In genomic region chr22:44628856-44629255, GRCh38 we compare ENCODE assay signal across 23 cellular contexts.
"Had no signal": no experiment of that assay in that cellular context is flagged by ENCODE, and none has a peak within 500 bp of the region (broad histone marks: within the 10 kb centered on the region; RNA-seq: fewer than 3 reads in every experiment).

No MANE protein-coding gene starts in this region.

- H3K9me3 ChIP-seq: breast epithelium, MG63, Peyer's patch, SJSA1 had no signal

- H3K4me1 ChIP-seq: breast epithelium, Peyer's patch, SJSA1 had no signal

- H3K27me3 Mint-ChIP-seq: activated CD8-positive, alpha-beta T cell treated with anti-CD3 and anti-CD28 coated beads for 36 hours; activated naive CD4-positive, alpha-beta T cell treated with anti-CD3 and anti-CD28 coated beads, Interleukin-2, amount 50 U/mL, for 24 hours had no signal

- H3K27ac Mint-ChIP-seq: activated CD8-positive, alpha-beta T cell treated with anti-CD3 and anti-CD28 coated beads for 36 hours; activated T-helper 1 cell treated with anti-CD3 and anti-CD28 coated beads, Interleukin-12 subunit alpha, Interleukin-12 subunit beta, Interleukin-2, Interleukin-4 antibody, amounts not matched to agents 30 ng/mL and 10 ng/mL and 1 ng/mL, durations not matched to agents 14 hours and 24 hours and 36 hours; T-helper 1 cell treated with Interleukin-12 subunit alpha and Interleukin-12 subunit beta and Interleukin-4 antibody, amounts not matched to agents 30 μg/mL and 1 μg/mL, for 36 hours had no signal

- H3K27ac ChIP-seq: breast epithelium, Peyer's patch, SJSA1 had no signal

- H3K4me3 Mint-ChIP-seq: activated CD8-positive, alpha-beta T cell treated with anti-CD3 and anti-CD28 coated beads for 36 hours; activated naive CD4-positive, alpha-beta T cell treated with anti-CD3 and anti-CD28 coated beads, Interleukin-2, amount 50 U/mL, for 24 hours; activated T-helper 1 cell treated with anti-CD3 and anti-CD28 coated beads, Interleukin-12 subunit alpha, Interleukin-12 subunit beta, Interleukin-2, Interleukin-4 antibody, amounts not matched to agents 30 ng/mL and 10 ng/mL and 1 ng/mL, durations not matched to agents 14 hours and 24 hours and 36 hours; T-helper 1 cell treated with Interleukin-12 subunit alpha and Interleukin-12 subunit beta and Interleukin-4 antibody, amounts not matched to agents 30 μg/mL and 1 μg/mL, for 36 hours had no signal

- H3K4me3 ChIP-seq: breast epithelium, MG63, Peyer's patch, SJSA1 had no signal

- H3K9me3 Mint-ChIP-seq: T-helper 1 cell treated with Interleukin-12 subunit alpha and Interleukin-12 subunit beta and Interleukin-4 antibody, amounts not matched to agents 30 μg/mL and 1 μg/mL, for 36 hours had no signal

- ATAC-seq: activated CD4-positive, CD25-positive, alpha-beta regulatory T cell treated with anti-CD3 and anti-CD28 coated beads, Interleukin-2, amount 50 U/mL, for 24 hours; activated CD8-positive, alpha-beta T cell treated with anti-CD3 and anti-CD28 coated beads for 36 hours had no signal

- DNase-seq: activated CD4-positive, alpha-beta T cell treated with anti-CD3 and anti-CD28 coated beads for 4 hours; activated CD8-positive, alpha-beta memory T cell treated with anti-CD3 and anti-CD28 coated beads, Interleukin-2, amount 50 U/mL, for 4 hours; activated CD8-positive, alpha-beta T cell treated with anti-CD3 and anti-CD28 coated beads for 36 hours; activated effector memory CD4-positive, alpha-beta T cell treated with Interleukin-2 at 50 U/mL for 16 hours; activated naive CD4-positive, alpha-beta T cell; caudate nucleus; MG63; MV-4-11; NCI-H1092 treated with DMSO at 0.1 percent for 48 hours; NCI-H1436 treated with DMSO at 0.1 percent for 48 hours; NCI-H187 treated with DMSO at 0.1 percent for 48 hours; NCI-H2081 treated with DMSO at 0.1 percent for 48 hours; NCI-H226; NCI-H526 treated with DMSO at 0.1 percent for 48 hours; NCI-H82; Peyer's patch; SHP77 had no signal

- H3K36me3 ChIP-seq: breast epithelium, MG63, Peyer's patch, SJSA1 had no signal

- H3K27me3 ChIP-seq: MG63, Peyer's patch, SJSA1 had no signal
